15 cellular contexts compared by ENCODE assay signal in the genomic region with DNA sequence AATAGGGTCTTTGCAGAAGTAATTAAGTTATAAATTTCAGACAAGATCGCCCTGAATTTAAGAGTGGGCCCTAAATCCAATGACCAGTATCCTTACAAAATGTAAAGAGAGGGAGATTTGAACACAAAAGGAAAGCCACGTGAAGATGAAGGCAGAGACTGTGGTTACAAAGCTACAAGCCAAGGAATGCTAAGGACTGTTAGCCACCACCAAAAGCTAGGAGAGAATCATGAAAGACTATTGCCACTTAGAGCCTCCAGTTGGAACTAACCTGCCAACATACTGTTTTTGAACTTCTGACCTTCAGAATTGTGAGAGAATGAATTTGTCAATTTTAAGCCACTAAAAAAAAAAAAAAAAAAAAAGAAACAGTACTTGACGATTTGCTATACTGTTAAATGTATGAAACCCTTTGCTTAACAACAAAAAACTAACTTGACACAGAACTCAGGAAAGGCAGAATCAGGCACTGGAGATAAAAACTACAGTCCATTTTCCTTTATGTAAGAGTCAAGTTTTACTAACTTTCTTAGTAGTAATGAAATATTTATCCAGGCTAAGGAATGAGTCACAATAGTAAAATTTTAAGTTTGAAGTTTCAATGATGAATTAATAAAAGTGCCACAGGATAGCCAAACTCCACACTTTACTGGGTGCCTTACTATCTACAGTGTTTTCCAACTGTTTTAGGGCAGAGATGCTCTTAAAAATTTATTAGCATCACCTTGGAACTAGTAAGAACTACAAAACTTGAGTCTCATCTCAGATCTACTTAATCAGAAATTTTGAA. TPM values are rescaled to one million over a fixed set of nuclear protein-coding genes. Genes with fewer than 3 reads are reported as not detected.
DNase-seq lines count a peak whose midpoint lies in the region; ATAC-seq, FAIRE-seq and TF ChIP-seq lines count a peak whose summit lies in the region.
"Had no signal": no experiment of that assay in that cellular context is flagged by ENCODE, and none has a peak within 500 bp of the region (broad histone marks: within the 10 kb centered on the region; RNA-seq: fewer than 3 reads in every experiment).

No MANE protein-coding gene starts in this region.

- intact Hi-C loops in IMR-90 (cut with micrococcal nuclease) (no loop called here), ovary (cut with DNase I) (no loop called here)

- H4K5ac ChIP-seq in IMR-90 (ENCODE audit: low read depth, low read length) (no peak overlapping the region; the same call in 1 of the 2 replicates), H1 (ENCODE audit: insufficient read length, low read depth, low read length) (no peak overlapping the region)

- H3K4me3 Mint-ChIP-seq in activated T-cell treated with anti-CD3 and anti-CD28 coated beads, Interleukin-2, amount 50 U/mL, for 72 hours: peak overlapping the region in 1 of 2 donors; percentile 47
- H3K4me3 Mint-ChIP-seq in osteocyte (ENCODE audit: unreplicated experiment): no peak overlapping the region
- H3K4me3 Mint-ChIP-seq: activated T-cell treated with anti-CD3 and anti-CD28 coated beads, Interleukin-2, amount 50 U/mL, for 4 hours; T-helper 2 cell treated with Interferon-gamma antibody and Interleukin-4, amounts not matched to agents 5 μg/mL and 100 μg/mL, for 36 hours had no signal

- TF ChIP-seq CTCF in IMR-90 (conservative IDR thresholded peaks at IDR 0.05; ENCODE audit: low read depth, low read length) (no peak), H1 (IDR thresholded peaks at IDR 0.05; ENCODE audit: control extremely low read depth in 1 of 3, insufficient read depth in 1 of 3, low read depth in 1 of 3, low read length in 3 of 3) (no peak), osteocyte (IDR thresholded peaks at IDR 0.05) (no peak), ovary (IDR thresholded peaks at IDR 0.05) (no peak)

- TF ChIP-seq POLR2A in IMR-90 (IDR thresholded peaks at IDR 0.05; ENCODE audit: low read depth, low read length) (no peak), H1 (IDR thresholded peaks at IDR 0.05; ENCODE audit: control extremely low read depth in 1 of 2, low read depth in 2 of 2, low read length in 2 of 2) (no peak), ovary (IDR thresholded peaks at IDR 0.05) (no peak)

- H3K27me3 ChIP-seq in IMR-90 (ENCODE audit: control insufficient read depth, insufficient read depth, low read length) (no peaks in the 10 kb centered on the region), H1 (replicated peaks in 1 of 4; ENCODE audit: control insufficient read depth in 3 of 4, extremely low read depth in 1 of 4, insufficient read depth in 3 of 4, low read length in 3 of 4) (no peaks in the 10 kb centered on the region), ovary (no peaks in the 10 kb centered on the region)

- H3K9ac ChIP-seq in IMR-90 (ENCODE audit: low read depth, low read length) (no peak overlapping the region), H1 (replicated peaks in 1 of 4; ENCODE audit: extremely low read depth in 1 of 4, low read depth in 3 of 4, low read length in 3 of 4) (no peak overlapping the region)

- H2AFZ ChIP-seq in IMR-90 (replicated peaks; ENCODE audit: low read length, poor library complexity): no peak overlapping the region
- H2AFZ ChIP-seq in H1 (ENCODE audit: low read length): no peak overlapping the region

- H3K56ac ChIP-seq in IMR-90 (ENCODE audit: extremely low read depth, insufficient read depth, low read length) (no peak overlapping the region), H1 (replicated peaks; ENCODE audit: insufficient read length, low read depth, low read length) (no peak overlapping the region)

- H3K36me3 Mint-ChIP-seq in activated T-cell treated with anti-CD3 and anti-CD28 coated beads, Interleukin-2, amount 50 U/mL, for 72 hours (ENCODE audit: insufficient read depth in 2 of 2): peaks cover 13 to 37% of the 10 kb centered on the region in 2 donors
- H3K36me3 Mint-ChIP-seq in osteocyte (ENCODE audit: unreplicated experiment): peaks cover 22% of the 10 kb centered on the region

- H2BK20ac ChIP-seq in IMR-90 (ENCODE audit: low read depth, low read length): no peak overlapping the region
- H2BK20ac ChIP-seq in H1 (ENCODE audit: low read length): no peak overlapping the region

- H3K36me3 ChIP-seq in IMR-90 (ENCODE audit: control insufficient read depth, insufficient read depth, low read length) (peaks cover 9% of the 10 kb centered on the region), H1 (ENCODE audit: control insufficient read depth in 2 of 4, insufficient read depth in 4 of 4, low read length in 3 of 4) (peaks cover 0 to 48% (median 23%) of the 10 kb centered on the region in 4 experiments; a peak in 5 of 8 replicates), ovary (no peaks in the 10 kb centered on the region)

- H3K79me1 ChIP-seq in IMR-90 (ENCODE audit: low read depth in 1 of 2, low read length in 2 of 2) (peaks cover 0 to 59% of the 10 kb centered on the region in 2 experiments; a peak in 2 of 4 replicates), H1 (ENCODE audit: low read depth, low read length) (no peaks in the 10 kb centered on the region)

- no peak for ATAC-seq in activated T-cell treated with anti-CD3 and anti-CD28 coated beads, Interleukin-2, amount 50 U/mL, for 72 hours (replicated peaks in 1 of 2)
- ATAC-seq in IMR-90 (ENCODE audit: low read depth): 0 out of 2 replicates have a peak, but pooled peaks have one; percentile 8
- ATAC-seq: activated T-cell treated with anti-CD3 and anti-CD28 coated beads, Interleukin-2, amount 50 U/mL, for 4 hours had no signal

- no peak for DNase-seq in activated T-cell treated with anti-CD3 and anti-CD28 coated beads, Interleukin-2, amount 50 U/mL, for 72 hours
- DNase-seq in activated T-cell treated with anti-CD3 and anti-CD28 coated beads, Interleukin-2, amount 50 U/mL, for 1 hour: no peak
- DNase-seq in IMR-90 (peak; percentile 25), H1 (ENCODE audit: low read depth in 1 of 2, low spot score in 2 of 2) (no peak), osteocyte (ENCODE audit: extremely low spot score, unreplicated experiment) (no peak), ovary (no peak), GM19240 (ENCODE audit: insufficient read length, low spot score) (no peak), NCI-H2107 (lab: John Stamatoyannopoulos, UW) (no peak)
- DNase-seq: activated CD4-positive, alpha-beta T cell treated with anti-CD3 and anti-CD28 coated beads for 48 hours; activated T-cell treated with anti-CD3 and anti-CD28 coated beads, Interleukin-2, amount 50 U/mL, for 4 hours; head of caudate nucleus; NCI-H1694 treated with DMSO at 0.1 percent for 48 hours; NCI-H69; psoas muscle had no signal

- H2BK120ac ChIP-seq in IMR-90 (ENCODE audit: low read depth, low read length) (no peak overlapping the region), H1 (replicated peaks; ENCODE audit: low read depth, low read length) (no peak overlapping the region)

- H3K27me3 Mint-ChIP-seq in activated T-cell treated with anti-CD3 and anti-CD28 coated beads, Interleukin-2, amount 50 U/mL, for 72 hours (ENCODE audit: low read depth): no peaks in the 10 kb centered on the region
- no peaks in the 10 kb centered on the region for H3K27me3 Mint-ChIP-seq in osteocyte (ENCODE audit: unreplicated experiment)

- H3K18ac ChIP-seq in IMR-90 (ENCODE audit: low read depth, low read length): peak overlapping the region; percentile 86; the same call in 1 of the 2 replicates
- no peak overlapping the region for H3K18ac ChIP-seq in H1 (ENCODE audit: extremely low read depth, low read length)

- H4K91ac ChIP-seq in IMR-90 (ENCODE audit: insufficient read depth, low read depth, low read length) (no peak overlapping the region), H1 (replicated peaks; ENCODE audit: insufficient read length, low read length) (no peak overlapping the region)

- H3K4me2 ChIP-seq in IMR-90 (ENCODE audit: low read depth, low read length) (peak overlapping the region; percentile 7; the same call in 1 of the 2 replicates), H1 (ENCODE audit: insufficient read depth in 1 of 2, low read depth in 2 of 2, low read length in 2 of 2) (no peak overlapping the region)

- peaks cover 72% of the 10 kb centered on the region for H3K4me1 Mint-ChIP-seq in activated T-cell treated with anti-CD3 and anti-CD28 coated beads, Interleukin-2, amount 50 U/mL, for 72 hours (ENCODE audit: low read depth)
- H3K4me1 Mint-ChIP-seq in osteocyte (ENCODE audit: unreplicated experiment): peaks cover 42% of the 10 kb centered on the region

- H3K27ac ChIP-seq in IMR-90 (ENCODE audit: insufficient read depth, low read length) (no peak overlapping the region), H1 (ENCODE audit: low read depth, low read length) (no peak overlapping the region), ovary (no peak overlapping the region)
- H3K27ac ChIP-seq: psoas muscle had no signal

- H2AK5ac ChIP-seq in IMR-90 (ENCODE audit: low read depth, low read length): 0 out of 2 replicates have a peak overlapping the region, but pooled peaks have one; percentile 27
- no peak overlapping the region for H2AK5ac ChIP-seq in H1 (ENCODE audit: low read depth, low read length)

- H3K4ac ChIP-seq in IMR-90 (ENCODE audit: low read depth, low read length) (no peak overlapping the region), H1 (replicated peaks; ENCODE audit: insufficient read length, low read depth, low read length) (no peak overlapping the region)

- H3K27ac Mint-ChIP-seq in activated T-cell treated with anti-CD3 and anti-CD28 coated beads, Interleukin-2, amount 50 U/mL, for 72 hours: peak overlapping the region; percentile 79
- H3K27ac Mint-ChIP-seq in osteocyte (ENCODE audit: unreplicated experiment): peak overlapping the region; percentile 44
- H3K27ac Mint-ChIP-seq: T-helper 2 cell treated with Interferon-gamma antibody and Interleukin-4, amounts not matched to agents 5 μg/mL and 100 μg/mL, for 36 hours had no signal

- dilution Hi-C loops in IMR-90 (cut with HindIII; ENCODE audit: low sequenced_read_pairs, unreplicated experiment): no loop called here

- H3K79me2 ChIP-seq in H1 (ENCODE audit: control insufficient read depth in 1 of 2, insufficient read depth in 2 of 2, low read length in 2 of 2): peaks cover 45 to 100% of the 10 kb centered on the region in 2 experiments

- H3K23ac ChIP-seq in IMR-90 (ENCODE audit: low read depth, low read length): peak overlapping the region; percentile 79; the same call in 1 of the 2 replicates
- no peak overlapping the region for H3K23ac ChIP-seq in H1 (ENCODE audit: insufficient read length)

- H4K8ac ChIP-seq in IMR-90 (ENCODE audit: low read depth in 2 of 2, low read length in 2 of 2) (peak overlapping the region in 1 of 2 experiments; percentile 60; a peak in 2 of 4 replicates), H1 (ENCODE audit: extremely low read depth, insufficient read depth, low read length) (no peak overlapping the region)

- POLR2A ChIA-PET in IMR-90 (lab: Charles Lee; ENCODE audit: unreplicated experiment) (no interaction called here), H1 (lab: Charles Lee; ENCODE audit: partially characterized antibody) (interaction anchor here (0.7 to 1.3 kb wide), 4 partner anchors 9 to 38 kb away, joined by 3 to 8 read pairs (median 3); no protein-coding TSS in a partner anchor)

- H2BK12ac ChIP-seq in H1 (ENCODE audit: low read depth, low read length): no peak overlapping the region

- H3K9me3 ChIP-seq in IMR-90 (ENCODE audit: control insufficient read depth, insufficient read depth, low read length) (no peaks in the 10 kb centered on the region), H1 (ENCODE audit: insufficient read depth in 2 of 2, low read depth in 1 of 2, low read length in 1 of 2) (no peaks in the 10 kb centered on the region), ovary (no peaks in the 10 kb centered on the region)
- H3K9me3 ChIP-seq: psoas muscle had no signal

- peak; percentile 78 for FAIRE-seq in H1 (lab: Jason Lieb, UNC)

- peaks cover 7% of the 10 kb centered on the region for H3K9me1 ChIP-seq in IMR-90 (ENCODE audit: insufficient read depth, low read length)

- no peak for TF ChIP-seq EP300 in H1 (IDR thresholded peaks at IDR 0.05; ENCODE audit: borderline replicate concordance in 1 of 2, low read depth in 2 of 2, low read length in 2 of 2)
- no peak for TF ChIP-seq EP300 in ovary (IDR thresholded peaks at IDR 0.05)

- H2BK15ac ChIP-seq in IMR-90 (ENCODE audit: low read depth, low read length) (no peak overlapping the region), H1 (ENCODE audit: low read length) (no peak overlapping the region)

- peaks cover 6% of the 10 kb centered on the region; the same call in 1 of the 2 replicates for H3K4me1 ChIP-seq in IMR-90 (ENCODE audit: control insufficient read depth, insufficient read depth, low read length)
- H3K4me1 ChIP-seq in H1 (replicated peaks in 1 of 4; ENCODE audit: control insufficient read depth in 3 of 4, insufficient read depth in 4 of 4, low read length in 3 of 4): peaks cover 0 to 6% (median 2%) of the 10 kb centered on the region in 4 experiments; a peak in 3 of 7 replicates
- H3K4me1 ChIP-seq in ovary (ENCODE audit: insufficient read depth): peaks cover 4% of the 10 kb centered on the region

- TF ChIP-seq RAD21 in IMR-90 (IDR thresholded peaks at IDR 0.05; ENCODE audit: low read length): no peak
- no peak for TF ChIP-seq RAD21 in H1 (IDR thresholded peaks at IDR 0.05 in 1 of 2, conservative IDR thresholded peaks at IDR 0.05 in 1 of 2; ENCODE audit: low read depth in 2 of 2, low read length in 2 of 2)

- no peaks in the 10 kb centered on the region for H3K9me3 Mint-ChIP-seq in activated T-cell treated with anti-CD3 and anti-CD28 coated beads, Interleukin-2, amount 50 U/mL, for 72 hours
- no peaks in the 10 kb centered on the region for H3K9me3 Mint-ChIP-seq in osteocyte (ENCODE audit: unreplicated experiment)

- H3K14ac ChIP-seq in IMR-90 (replicated peaks; ENCODE audit: low read depth, low read length) (peak overlapping the region; percentile 16; the same call in 1 of the 2 replicates), H1 (ENCODE audit: insufficient read length) (no peak overlapping the region)

- H2AK9ac ChIP-seq in IMR-90 (replicated peaks; ENCODE audit: low read depth, low read length, poor library complexity): no peak overlapping the region

- H4K20me1 ChIP-seq in IMR-90 (ENCODE audit: insufficient read depth, low read length): peaks cover 89% of the 10 kb centered on the region
- H4K20me1 ChIP-seq in H1 (replicated peaks in 1 of 2; ENCODE audit: control insufficient read depth in 1 of 2, insufficient read depth in 2 of 2, low read length in 2 of 2): peaks cover 25 to 38% of the 10 kb centered on the region in 2 experiments

- CTCF ChIA-PET in IMR-90 (lab: Yijun Ruan, JAX): no interaction called here
- CTCF ChIA-PET in H1 (lab: Charles Lee; ENCODE audit: partially characterized antibody): interaction anchor here (0.6 to 3.0 kb wide), 6 partner anchors 8 to 198 kb away, joined by 3 to 13 read pairs (median 3); no protein-coding TSS in a partner anchor

- BruUV-seq in IMR-90 (replicated peaks; lab: Mats Ljungman, UMichigan): no TSS peak

- no CpG with 5 or more reads among the region's 3 CpGs for WGBS in IMR-90 (ENCODE audit: extremely low coverage in 2 of 2, insufficient read length in 1 of 2), 2 experiments
- WGBS in H1 (ENCODE audit: extremely low coverage in 1 of 2, insufficient coverage in 1 of 2, insufficient read length in 1 of 2, insufficient replicate concordance in 2 of 2, low coverage in 1 of 2, low lambda C conversion rate in 2 of 2, missing lambda C conversion rate in 1 of 2), 2 experiments: 60% methylated on average over 3 of the region's 3 CpGs; no CpG with 5 or more reads in 1 of the 2 experiments
- WGBS in ovary, 3 donors: 83 to 86% (median 85%) methylated on average over 3 of the region's 3 CpGs

- no peaks in the 10 kb centered on the region for H3K23me2 ChIP-seq in H1 (ENCODE audit: low read depth, low read length)

- H2BK5ac ChIP-seq in IMR-90 (ENCODE audit: low read depth, low read length, poor library complexity, severe bottlenecking) (peak overlapping the region; percentile 68), H1 (ENCODE audit: low read depth, low read length) (no peak overlapping the region)

- in situ Hi-C loops in IMR-90 (cut with MboI; ENCODE audit: low sequenced_read_pairs): no loop called here

- H3K4me3 ChIP-seq in IMR-90 (ENCODE audit: insufficient read depth, low read depth, low read length): no peak overlapping the region
- no peak overlapping the region; a peak in 1 of 8 replicates for H3K4me3 ChIP-seq in H1 (ENCODE audit: extremely low read depth in 1 of 4, insufficient read depth in 2 of 4, low read depth in 3 of 4, low read length in 4 of 4)
- no peak overlapping the region for H3K4me3 ChIP-seq in ovary
- H3K4me3 ChIP-seq: psoas muscle had no signal

RNA-seq across cellular contexts. Expression of a gene that starts 25.1 kb away (rescaled TPM):
- total RNA-seq in activated T-cell treated with anti-CD3 and anti-CD28 coated beads, Interleukin-2, amount 50 U/mL, for 72 hours: 100 to 1,000 TPM; 145 to 150 TPM
- total RNA-seq in IMR-90 (2012; rRNA removed) (172 and 240 TPM in 2 replicates), osteocyte (101 and 102 TPM in 2 replicates), ovary (100 to 1,000 TPM in 6 of 7 donors, 10 to 100 TPM in 1; 93.7 to 129 (median 107) TPM)
- polyA plus RNA-seq in IMR-90 (2012; rRNA removed) (79.1 and 97.9 TPM in 2 replicates), H1 (2011; rRNA removed) (89.2 and 126 TPM in 2 replicates), ovary (10 to 100 TPM; 57.3 to 78.6 TPM)
- polyA plus RNA-seq in IMR-90 (2012; cell fraction: cytosol; rRNA removed): 14.3 and 22.6 TPM in 2 replicates
- 29.8 and 220 TPM in 2 replicates for polyA plus RNA-seq in IMR-90 (2012; cell fraction: nucleus; rRNA removed; ENCODE audit: low replicate concordance)
- 264 and 286 TPM in 2 replicates for total RNA-seq in H1 (2021; fragmentation: NEBNext Ultra II Directional; extraction: Animal tissue kit (Norgen Biotek cat#: 25700))
- 164 TPM for polyA plus RNA-seq in H1 (2011; cell fraction: cytosol; rRNA removed)
- 92.2 TPM for polyA plus RNA-seq in H1 (2011; cell fraction: nucleus; rRNA removed)
- 150 to 255 TPM (median 186 TPM) in 4 replicates for polyA plus RNA-seq in H1 (2012, experiment 1 of 2)
- 15.1 TPM for polyA plus RNA-seq in H1 (2012, experiment 2 of 2)
- polyA plus RNA-seq in H1 (2013, experiment 1 of 2): 137 TPM
- 129 TPM for polyA plus RNA-seq in H1 (2013, experiment 2 of 2)
- 297 and 388 TPM in 2 replicates for polyA minus RNA-seq in H1 (2011; rRNA and poly(A)+ RNA removed)
- 149 TPM for polyA minus RNA-seq in H1 (2011; cell fraction: cytosol; rRNA and poly(A)+ RNA removed)
- 463 TPM for polyA minus RNA-seq in H1 (2011; cell fraction: nucleus; rRNA and poly(A)+ RNA removed)
